ENCODE assay signal across 11 cellular contexts in the genomic region with DNA sequence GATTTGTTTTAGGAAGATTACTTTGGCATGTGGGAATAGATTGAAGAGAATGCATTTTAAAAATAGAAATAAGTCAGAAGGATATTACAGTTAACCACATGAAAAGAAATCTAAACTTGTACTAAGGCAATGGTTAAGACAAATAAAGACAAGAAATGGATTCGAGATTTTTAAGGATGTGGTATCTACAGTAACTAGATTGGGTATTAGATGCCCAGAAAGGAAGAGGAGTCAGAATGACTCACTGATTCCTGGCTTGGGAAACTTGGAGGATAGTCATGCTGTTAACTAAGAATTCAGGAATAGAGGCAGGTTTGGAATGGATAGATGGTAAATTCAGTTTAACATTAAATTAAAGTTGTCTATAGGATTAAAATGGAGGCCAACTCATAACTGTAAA. TPM values are rescaled to one million over a fixed set of nuclear protein-coding genes. Genes with fewer than 3 reads are reported as not detected.
DNase-seq lines count a peak whose midpoint lies in the region; ATAC-seq and TF ChIP-seq lines count a peak whose summit lies in the region.
"Had no signal": no experiment of that assay in that cellular context is flagged by ENCODE, and none has a peak within 500 bp of the region (broad histone marks: within the 10 kb centered on the region; RNA-seq: fewer than 3 reads in every experiment).

No MANE protein-coding gene starts in this region.

- no peaks in the 10 kb centered on the region for H3K27me3 ChIP-seq in mammary epithelial cell (ENCODE audit: insufficient read depth, low read length)
- no peaks in the 10 kb centered on the region for H3K27me3 ChIP-seq in left lung

- no peaks in the 10 kb centered on the region for H4K20me1 ChIP-seq in mammary epithelial cell (ENCODE audit: insufficient read depth, low read length)

- DNase-seq in AG20443 (ENCODE audit: low spot score) (peak; percentile 79), HT1080 (ENCODE audit: low read depth) (peak; percentile 96), mammary epithelial cell (peak; percentile 85), left lung (no peak), mucosa of descending colon (no peak)
- no peak for DNase-seq in activated CD8-positive, alpha-beta memory T cell treated with anti-CD3 and anti-CD28 coated beads, Interleukin-2, amount 10 ng/mL, durations not matched to agents 7 days and 5 days
- no peak for DNase-seq in activated CD8-positive, alpha-beta memory T cell treated with anti-CD3 and anti-CD28 coated beads, Interleukin-2, amount 50 U/mL, for 48 hours
- DNase-seq: erythroblast, small intestine had no signal

- H3K4me1 ChIP-seq in mammary epithelial cell (ENCODE audit: insufficient read depth, low read length) (peaks cover 13% of the 10 kb centered on the region), left lung (peaks cover 0 to 12% of the 10 kb centered on the region in 2 donors), mucosa of descending colon (ENCODE audit: low read depth) (no peaks in the 10 kb centered on the region)

- H3K4me2 ChIP-seq in mammary epithelial cell (ENCODE audit: insufficient read depth, low read depth, low read length), result peak overlapping the region; percentile 65

- CTCF ChIA-PET in mammary epithelial cell (lab: Charles Lee; ENCODE audit: low non-redundant PET), result no interaction called here
- CTCF ChIA-PET in activated CD8-positive, alpha-beta memory T cell treated with anti-CD3 and anti-CD28 coated beads, Interleukin-2, amount 10 ng/mL, durations not matched to agents 7 days and 5 days (lab: Charles Lee), result no interaction called here

- H3K9me3 ChIP-seq in mammary epithelial cell (replicated peaks; ENCODE audit: insufficient read depth, low read length) (no peaks in the 10 kb centered on the region), left lung (no peaks in the 10 kb centered on the region), mucosa of descending colon (no peaks in the 10 kb centered on the region)

- ATAC-seq in left lung (peak; percentile 52), mucosa of descending colon (no peak), GM18505 (IDR thresholded peaks at IDR 0.05; ENCODE audit: unreplicated experiment) (no peak)
- no peak for ATAC-seq in activated CD8-positive, alpha-beta memory T cell treated with anti-CD3 and anti-CD28 coated beads, Interleukin-2, amount 10 ng/mL, durations not matched to agents 7 days and 5 days

- H3K36me3 ChIP-seq in mammary epithelial cell (ENCODE audit: insufficient read depth, low read length) (no peaks in the 10 kb centered on the region), left lung (no peaks in the 10 kb centered on the region), mucosa of descending colon (ENCODE audit: low read depth) (no peaks in the 10 kb centered on the region)

- peak overlapping the region; percentile 79 for H2AFZ ChIP-seq in mammary epithelial cell (ENCODE audit: low read depth, low read length)

- BruUV-seq in mammary epithelial cell (replicated peaks; lab: Mats Ljungman, UMichigan), result TSS peak; percentile 36

- H3K27ac ChIP-seq in mammary epithelial cell (ENCODE audit: insufficient read depth, low read depth, low read length) (peak overlapping the region; percentile 73), left lung (peak overlapping the region in 1 of 2 donors; percentile 74)

- no peaks in the 10 kb centered on the region for H3K79me2 ChIP-seq in mammary epithelial cell (ENCODE audit: insufficient read depth, low read length)

- WGBS in mammary epithelial cell (ENCODE audit: low coverage, missing lambda C conversion rate), result 6% methylated on average over 1 of the region's 1 CpG

- intact Hi-C loops in mammary epithelial cell (cut with micrococcal nuclease) (loop anchor here (5.0 kb wide), 1 partner anchor 103 kb away; no protein-coding TSS in a partner anchor), left lung (cut with DNase I) (no loop called here), mucosa of descending colon (cut with DNase I, micrococcal nuclease) (no loop called here)

- H3K4me1 Mint-ChIP-seq in activated CD8-positive, alpha-beta memory T cell treated with anti-CD3 and anti-CD28 coated beads, Interleukin-2, amount 10 ng/mL, durations not matched to agents 7 days and 5 days, result peaks cover 14% of the 10 kb centered on the region

- TF ChIP-seq POLR2A in GM18505 (IDR thresholded peaks at IDR 0.05; ENCODE audit: borderline replicate concordance, extremely low read depth, insufficient read depth, insufficient read length), result no peak

- peaks cover 2% of the 10 kb centered on the region for H3K36me3 Mint-ChIP-seq in activated CD8-positive, alpha-beta memory T cell treated with anti-CD3 and anti-CD28 coated beads, Interleukin-2, amount 10 ng/mL, durations not matched to agents 7 days and 5 days

- H3K27me3 Mint-ChIP-seq in activated CD8-positive, alpha-beta memory T cell treated with anti-CD3 and anti-CD28 coated beads, Interleukin-2, amount 10 ng/mL, durations not matched to agents 7 days and 5 days, result no peaks in the 10 kb centered on the region
- H3K27me3 Mint-ChIP-seq: activated naive CD4-positive, alpha-beta T cell treated with anti-CD3 and anti-CD28 coated beads, Interleukin-2, amount 50 U/mL, for 24 hours had no signal

- no peak overlapping the region for H3K9ac ChIP-seq in mammary epithelial cell (ENCODE audit: insufficient read depth, low read length)

- no peak for TF ChIP-seq CTCF in mammary epithelial cell (conservative IDR thresholded peaks at IDR 0.05 in 1 of 2, IDR thresholded peaks at IDR 0.05 in 1 of 2; ENCODE audit: extremely low read depth in 1 of 2, insufficient read depth in 1 of 2, low read depth in 1 of 2, low read length in 2 of 2)
- TF ChIP-seq CTCF in left lung (IDR thresholded peaks at IDR 0.05), result no peak
- TF ChIP-seq CTCF in mucosa of descending colon (IDR thresholded peaks at IDR 0.05), result no peak

- H3K27ac Mint-ChIP-seq in activated CD8-positive, alpha-beta memory T cell treated with anti-CD3 and anti-CD28 coated beads, Interleukin-2, amount 10 ng/mL, durations not matched to agents 7 days and 5 days, result no peak overlapping the region
- H3K27ac Mint-ChIP-seq: activated naive CD4-positive, alpha-beta T cell treated with anti-CD3 and anti-CD28 coated beads, Interleukin-2, amount 50 U/mL, for 24 hours had no signal

- H3K4me3 ChIP-seq in mammary epithelial cell (replicated peaks in 1 of 3; ENCODE audit: insufficient read depth in 1 of 3, low read depth in 2 of 3, low read length in 3 of 3) (no peak overlapping the region), left lung (no peak overlapping the region), mucosa of descending colon (no peak overlapping the region)

- no peak overlapping the region for H3K4me3 Mint-ChIP-seq in activated CD8-positive, alpha-beta memory T cell treated with anti-CD3 and anti-CD28 coated beads, Interleukin-2, amount 10 ng/mL, durations not matched to agents 7 days and 5 days
- H3K4me3 Mint-ChIP-seq: activated naive CD4-positive, alpha-beta T cell treated with anti-CD3 and anti-CD28 coated beads, Interleukin-2, amount 50 U/mL, for 24 hours had no signal

- dilution Hi-C loops in mammary epithelial cell (cut with HindIII; ENCODE audit: low sequenced_read_pairs), result no loop called here

- H3K9me3 Mint-ChIP-seq in activated CD8-positive, alpha-beta memory T cell treated with anti-CD3 and anti-CD28 coated beads, Interleukin-2, amount 10 ng/mL, durations not matched to agents 7 days and 5 days (ENCODE audit: low read depth), result no peaks in the 10 kb centered on the region
- H3K9me3 Mint-ChIP-seq: activated naive CD4-positive, alpha-beta T cell treated with anti-CD3 and anti-CD28 coated beads, Interleukin-2, amount 50 U/mL, for 24 hours had no signal

- in situ Hi-C loops in mammary epithelial cell (cut with MboI; ENCODE audit: low sequenced_read_pairs in 2 of 2), result no loop called here

RNA-seq across cellular contexts. Expression of a gene that starts 55.9 kb away (rescaled TPM):
- 4.5 and 5.4 TPM in 2 replicates for total RNA-seq in HT1080 (2014; rRNA removed; shearing (Covaris generic))
- polyA plus RNA-seq in HT1080 (2015; cell fraction: cytosol; rRNA removed), result 12.1 and 14.6 TPM in 2 replicates
- polyA plus RNA-seq in HT1080 (2015; cell fraction: nucleus; rRNA removed), result 22.8 and 23.7 TPM in 2 replicates
- total RNA-seq in mammary epithelial cell (10 to 100 TPM in 1 of 2 donors, 1 to 10 TPM in 1; 8.2 to 14.5 TPM), left lung (10 to 100 TPM in 1 of 2 donors, 1 to 10 TPM in 1; 8.7 to 10.3 TPM), mucosa of descending colon (10 to 100 TPM in 2 of 3 donors, 1 to 10 TPM in 1; 7.6 to 13.6 (median 10.6) TPM)
- polyA plus RNA-seq in mammary epithelial cell, result 6.1 TPM
- polyA minus RNA-seq in mammary epithelial cell, result 2.6 TPM
- total RNA-seq in activated CD8-positive, alpha-beta memory T cell treated with anti-CD3 and anti-CD28 coated beads, Interleukin-2, amount 10 ng/mL, durations not matched to agents 7 days and 5 days, result 10 to 100 TPM; 20.9 to 25.3 TPM

RNA-seq across cellular contexts. Expression of a gene that starts 55.9 kb away (rescaled TPM):
- 46.1 and 46.9 TPM in 2 replicates for total RNA-seq in HT1080 (2014; rRNA removed; shearing (Covaris generic))
- polyA plus RNA-seq in HT1080 (2015; cell fraction: cytosol; rRNA removed), result 39.4 and 48.2 TPM in 2 replicates
- polyA plus RNA-seq in HT1080 (2015; cell fraction: nucleus; rRNA removed), result 74.6 and 80.9 TPM in 2 replicates
- total RNA-seq in mammary epithelial cell (10 to 100 TPM in 1 of 2 donors, 1 to 10 TPM in 1; 1.7 to 29.8 TPM), left lung (1 to 10 TPM; 1.7 to 7.3 TPM), mucosa of descending colon (10 to 100 TPM in 1 of 3 donors, 1 to 10 TPM in 2; 1.5 to 11.6 (median 3.1) TPM)
- 16.9 TPM for polyA plus RNA-seq in mammary epithelial cell
- polyA minus RNA-seq in mammary epithelial cell, result 5.4 TPM
- 100 to 1,000 TPM in 1 of 2 experiments, 10 to 100 TPM in 1; 83.9 to 101 TPM for total RNA-seq in activated CD8-positive, alpha-beta memory T cell treated with anti-CD3 and anti-CD28 coated beads, Interleukin-2, amount 10 ng/mL, durations not matched to agents 7 days and 5 days

Comparison
In these comparisons a context has a peak if more than half of its experiments do, and no peak if none do; other contexts are left out.
1. DNase-seq: peak in AG20443 (single experiment), HT1080 (single experiment) and mammary epithelial cell (single experiment); none in left lung (0 of 2), mucosa of descending colon (0 of 3), activated CD8-positive, alpha-beta memory T cell treated with anti-CD3 and anti-CD28 coated beads, Interleukin-2, amount 10 ng/mL, durations not matched to agents 7 days and 5 days (single experiment) and activated CD8-positive, alpha-beta memory T cell treated with anti-CD3 and anti-CD28 coated beads, Interleukin-2, amount 50 U/mL, for 48 hours (single experiment).